Comparison of ENCODE assay signal across 1 cellular context in genomic region chr6:168035661-168036616, GRCh38.
TF ChIP-seq lines count a peak whose summit lies in the region.

No MANE protein-coding gene starts in this region.

TF ChIP-seq in K562, 482 proteins besides CTCF, POLR2A, EP300 and RAD21 (continued from another document):
- TF ChIP-seq MEF2A (IDR thresholded peaks at IDR 0.05; ENCODE audit: control insufficient read depth, low read depth, low read length): no peak
- no peak; the same call in 1 of the 2 replicates for TF ChIP-seq FOXP1 (CRISPR knock-in tag; IDR thresholded peaks at IDR 0.05)
- TF ChIP-seq BRD4 (IDR thresholded peaks at IDR 0.05): no peak
- TF ChIP-seq NCOR1 (IDR thresholded peaks at IDR 0.05): peak; percentile 63
- TF ChIP-seq, protein P1, sequence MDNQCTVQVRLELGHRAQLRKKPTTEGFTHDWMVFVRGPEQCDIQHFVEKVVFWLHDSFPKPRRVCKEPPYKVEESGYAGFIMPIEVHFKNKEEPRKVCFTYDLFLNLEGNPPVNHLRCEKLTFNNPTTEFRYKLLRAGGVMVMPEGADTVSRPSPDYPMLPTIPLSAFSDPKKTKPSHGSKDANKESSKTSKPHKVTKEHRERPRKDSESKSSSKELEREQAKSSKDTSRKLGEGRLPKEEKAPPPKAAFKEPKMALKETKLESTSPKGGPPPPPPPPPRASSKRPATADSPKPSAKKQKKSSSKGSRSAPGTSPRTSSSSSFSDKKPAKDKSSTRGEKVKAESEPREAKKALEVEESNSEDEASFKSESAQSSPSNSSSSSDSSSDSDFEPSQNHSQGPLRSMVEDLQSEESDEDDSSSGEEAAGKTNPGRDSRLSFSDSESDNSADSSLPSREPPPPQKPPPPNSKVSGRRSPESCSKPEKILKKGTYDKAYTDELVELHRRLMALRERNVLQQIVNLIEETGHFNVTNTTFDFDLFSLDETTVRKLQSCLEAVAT (IDR thresholded peaks at IDR 0.05): peak in 1 of 2 experiments; percentile 74; a peak in 1 of 4 replicates
- TF ChIP-seq HES1 (IDR thresholded peaks at IDR 0.05; ENCODE audit: low read depth): peak; percentile 79
- TF ChIP-seq ETV5 (CRISPR knock-in tag; IDR thresholded peaks at IDR 0.05; ENCODE audit: low read depth): peak; percentile 56; the same call in 1 of the 2 replicates
- TF ChIP-seq BCL6 (CRISPR knock-in tag; IDR thresholded peaks at IDR 0.05): no peak
- no peak for TF ChIP-seq ZNF830 (CRISPR knock-in tag; IDR thresholded peaks at IDR 0.05)
- TF ChIP-seq NRF1 (conservative IDR thresholded peaks at IDR 0.05 in 1 of 2, IDR thresholded peaks at IDR 0.05 in 1 of 2): peak in 1 of 2 experiments; percentile 19; a peak in 1 of 4 replicates
- TF ChIP-seq CBX3 (IDR thresholded peaks at IDR 0.05; ENCODE audit: borderline replicate concordance in 1 of 2, low read length in 2 of 2): no peak
- no peak for TF ChIP-seq PATZ1 (CRISPR knock-in tag; IDR thresholded peaks at IDR 0.05; ENCODE audit: borderline replicate concordance)
- TF ChIP-seq, protein P2, sequence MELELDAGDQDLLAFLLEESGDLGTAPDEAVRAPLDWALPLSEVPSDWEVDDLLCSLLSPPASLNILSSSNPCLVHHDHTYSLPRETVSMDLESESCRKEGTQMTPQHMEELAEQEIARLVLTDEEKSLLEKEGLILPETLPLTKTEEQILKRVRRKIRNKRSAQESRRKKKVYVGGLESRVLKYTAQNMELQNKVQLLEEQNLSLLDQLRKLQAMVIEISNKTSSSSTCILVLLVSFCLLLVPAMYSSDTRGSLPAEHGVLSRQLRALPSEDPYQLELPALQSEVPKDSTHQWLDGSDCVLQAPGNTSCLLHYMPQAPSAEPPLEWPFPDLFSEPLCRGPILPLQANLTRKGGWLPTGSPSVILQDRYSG (tag; conservative IDR thresholded peaks at IDR 0.05; ENCODE audit: low read depth): no peak
- TF ChIP-seq LEF1 (IDR thresholded peaks at IDR 0.05): peak; percentile 79; the same call in 1 of the 2 replicates
- no peak for TF ChIP-seq XRCC4 (IDR thresholded peaks at IDR 0.05; ENCODE audit: extremely low read depth, insufficient read depth, insufficient read length)
- TF ChIP-seq ZNF274 (IDR thresholded peaks at IDR 0.05; ENCODE audit: borderline replicate concordance, low read depth, low read length): no peak
- TF ChIP-seq ZNF395 (CRISPR knock-in tag; IDR thresholded peaks at IDR 0.05): peak; percentile 66; the same call in 1 of the 2 replicates
- TF ChIP-seq BHLHE40 (IDR thresholded peaks at IDR 0.05; ENCODE audit: low read length): peak; percentile 16
- 0 out of 2 replicates have a peak, but pooled peaks have one; percentile 3 for TF ChIP-seq HEY1 (CRISPR knock-in tag; IDR thresholded peaks at IDR 0.05; ENCODE audit: borderline replicate concordance)
- TF ChIP-seq ZNF785 (CRISPR knock-in tag; IDR thresholded peaks at IDR 0.05): no peak
- no peak for TF ChIP-seq ZNF644 (tag; IDR thresholded peaks at IDR 0.05; ENCODE audit: low read depth)
